Comparison of ENCODE assay signal across 9 cellular contexts in genomic region chr16:30005341-30006094, GRCh38. TPM values are rescaled to one million over a fixed set of nuclear protein-coding genes. Genes with fewer than 3 reads are reported as not detected.
DNase-seq lines count a peak whose midpoint lies in the region; TF ChIP-seq lines count a peak whose summit lies in the region.
"Had no signal": no experiment of that assay in that cellular context is flagged by ENCODE, and none has a peak within 500 bp of the region (broad histone marks: within the 10 kb centered on the region; RNA-seq: fewer than 3 reads in every experiment).

No MANE protein-coding gene starts in this region.

- peaks cover 0 to 1% (median 0%) of the 10 kb centered on the region in 6 donors for H3K9me3 Mint-ChIP-seq in immature natural killer cell
- H3K9me3 Mint-ChIP-seq in activated T-helper 1 cell treated with anti-CD3 and anti-CD28 coated beads, Interleukin-12 subunit alpha, Interleukin-12 subunit beta, Interleukin-2, Interleukin-4 antibody, amounts not matched to agents 30 ng/mL and 10 ng/mL and 1 ng/mL, durations not matched to agents 14 hours and 24 hours and 36 hours = no peaks in the 10 kb centered on the region
- H3K9me3 Mint-ChIP-seq: IgD-negative memory B cell had no signal

- H3K9me3 ChIP-seq in BE2C = no peaks in the 10 kb centered on the region
- H3K9me3 ChIP-seq in OCI-LY7 (ENCODE audit: low read length) = no peaks in the 10 kb centered on the region
- H3K9me3 ChIP-seq in stomach = no peaks in the 10 kb centered on the region

- in situ Hi-C loops in astrocyte of the cerebellum (cut with HindIII; ENCODE audit: low sequenced_read_pairs) = no loop called here

- H3K4me3 Mint-ChIP-seq in immature natural killer cell = no peak overlapping the region
- H3K4me3 Mint-ChIP-seq in activated T-helper 1 cell treated with anti-CD3 and anti-CD28 coated beads, Interleukin-12 subunit alpha, Interleukin-12 subunit beta, Interleukin-2, Interleukin-4 antibody, amounts not matched to agents 30 ng/mL and 10 ng/mL and 1 ng/mL, durations not matched to agents 14 hours and 24 hours and 36 hours = no peak overlapping the region
- H3K4me3 Mint-ChIP-seq: IgD-negative memory B cell had no signal

- intact Hi-C loops in OCI-LY7 (cut with micrococcal nuclease; ENCODE audit: unreplicated experiment) = no loop called here
- intact Hi-C loops in stomach (cut with DNase I; ENCODE audit: low total_unique reads) = no loop called here
- intact Hi-C loops in activated T-helper 1 cell treated with anti-CD3 and anti-CD28 coated beads, Interleukin-12 subunit alpha, Interleukin-12 subunit beta, Interleukin-2, Interleukin-4 antibody, amounts not matched to agents 30 ng/mL and 10 ng/mL and 1 ng/mL, durations not matched to agents 14 hours and 24 hours and 36 hours (cut with micrococcal nuclease) = loop anchor here (5.0 kb wide), 1 partner anchor 303 kb away; no protein-coding TSS in a partner anchor

- BruUV-seq in OCI-LY7 (replicated peaks; lab: Mats Ljungman, UMichigan) = no TSS peak

- no peaks in the 10 kb centered on the region for H3K9me2 ChIP-seq in OCI-LY7 (ENCODE audit: insufficient read depth, low read length)

- peak; percentile 73 for DNase-seq in BE2C
- peak; percentile 59 for DNase-seq in OCI-LY7 (ENCODE audit: low spot score)
- DNase-seq in astrocyte of the cerebellum (ENCODE audit: low read depth) = no peak
- DNase-seq in immature natural killer cell = peak; percentile 33 to 53 (median 35)
- peak; percentile 32 for DNase-seq in stomach
- no peak for DNase-seq in activated T-helper 1 cell treated with anti-CD3 and anti-CD28 coated beads, Interleukin-12 subunit alpha, Interleukin-12 subunit beta, Interleukin-2, Interleukin-4 antibody, amounts not matched to agents 30 ng/mL and 10 ng/mL and 1 ng/mL, durations not matched to agents 14 hours and 24 hours and 36 hours (ENCODE audit: low spot score)
- DNase-seq in NCI-H2107 (lab: John Stamatoyannopoulos, UW) = no peak

- H3K4me3 ChIP-seq in BE2C (ENCODE audit: low read depth, low read length) (peak overlapping the region; percentile 26; the same call in 1 of the 2 replicates), OCI-LY7 (ENCODE audit: low read depth, low read length, poor library complexity, severe bottlenecking) (no peak overlapping the region), astrocyte of the cerebellum (ENCODE audit: low read depth, low read length) (no peak overlapping the region), stomach (no peak overlapping the region)

- CTCF ChIA-PET in OCI-LY7 (lab: Charles Lee; ENCODE audit: unreplicated experiment) = no interaction called here

- TF ChIP-seq CTCF in BE2C (IDR thresholded peaks at IDR 0.05; ENCODE audit: low read depth, low read length) = peak; percentile 88
- peak; percentile 79 for TF ChIP-seq CTCF in GM12873 (IDR thresholded peaks at IDR 0.05; ENCODE audit: insufficient read depth, low read depth, low read length, missing control alignments)
- TF ChIP-seq CTCF in OCI-LY7 (conservative IDR thresholded peaks at IDR 0.05; ENCODE audit: low read length) = peak; percentile 82
- peak; percentile 93 for TF ChIP-seq CTCF in astrocyte of the cerebellum (IDR thresholded peaks at IDR 0.05; ENCODE audit: low read depth, low read length, missing control alignments)
- peak in 5 of 7 experiments; percentile 63 to 82 (median 78) for TF ChIP-seq CTCF in stomach (IDR thresholded peaks at IDR 0.05)

- H3K27me3 Mint-ChIP-seq in immature natural killer cell (ENCODE audit: low read depth in 3 of 3) = peaks cover 7 to 8% (median 7%) of the 10 kb centered on the region in 3 donors
- peaks cover 14% of the 10 kb centered on the region for H3K27me3 Mint-ChIP-seq in activated T-helper 1 cell treated with anti-CD3 and anti-CD28 coated beads, Interleukin-12 subunit alpha, Interleukin-12 subunit beta, Interleukin-2, Interleukin-4 antibody, amounts not matched to agents 30 ng/mL and 10 ng/mL and 1 ng/mL, durations not matched to agents 14 hours and 24 hours and 36 hours (ENCODE audit: insufficient read depth)

- POLR2A ChIA-PET in OCI-LY7 (lab: Charles Lee) = interaction anchor here (0.7 to 1.4 kb wide), 2 partner anchors 29 to 79 kb away, joined by 3 read pairs; partner anchors contain the start of gene KCTD13

- H2AFZ ChIP-seq in OCI-LY7 (ENCODE audit: low read length) = no peak overlapping the region

- H3K36me3 ChIP-seq in BE2C (peaks cover 4% of the 10 kb centered on the region; the same call in 1 of the 2 replicates), OCI-LY7 (ENCODE audit: insufficient read depth, low read length) (peaks cover 15% of the 10 kb centered on the region; the same call in 1 of the 2 replicates), stomach (peaks cover 0 to 37% (median 33%) of the 10 kb centered on the region in 4 donors)

- TF ChIP-seq POLR2A in stomach (IDR thresholded peaks at IDR 0.05) = no peak

- peaks cover 0 to 3% of the 10 kb centered on the region in 2 donors for H3K4me1 Mint-ChIP-seq in immature natural killer cell
- H3K4me1 Mint-ChIP-seq in activated T-helper 1 cell treated with anti-CD3 and anti-CD28 coated beads, Interleukin-12 subunit alpha, Interleukin-12 subunit beta, Interleukin-2, Interleukin-4 antibody, amounts not matched to agents 30 ng/mL and 10 ng/mL and 1 ng/mL, durations not matched to agents 14 hours and 24 hours and 36 hours (ENCODE audit: low read depth) = no peaks in the 10 kb centered on the region
- H3K4me1 Mint-ChIP-seq: IgD-negative memory B cell had no signal

- no peak overlapping the region for H3K27ac Mint-ChIP-seq in immature natural killer cell
- H3K27ac Mint-ChIP-seq in activated T-helper 1 cell treated with anti-CD3 and anti-CD28 coated beads, Interleukin-12 subunit alpha, Interleukin-12 subunit beta, Interleukin-2, Interleukin-4 antibody, amounts not matched to agents 30 ng/mL and 10 ng/mL and 1 ng/mL, durations not matched to agents 14 hours and 24 hours and 36 hours = no peak overlapping the region
- H3K27ac Mint-ChIP-seq: IgD-negative memory B cell had no signal

- WGBS in stomach, 5 donors = 47 to 61% (median 55%) methylated on average over 12 to 35 of the region's 35 CpGs

- no peak for TF ChIP-seq EP300 in stomach (IDR thresholded peaks at IDR 0.05)

- no peak overlapping the region for H3K27ac ChIP-seq in OCI-LY7 (ENCODE audit: low read depth, low read length, poor library complexity, severe bottlenecking)
- H3K27ac ChIP-seq in stomach = no peak overlapping the region

- peaks cover 3% of the 10 kb centered on the region; the same call in 1 of the 2 replicates for H3K4me1 ChIP-seq in BE2C
- H3K4me1 ChIP-seq in OCI-LY7 (ENCODE audit: insufficient read depth, low read length, poor library complexity, severe bottlenecking) = no peaks in the 10 kb centered on the region
- H3K4me1 ChIP-seq in stomach = peaks cover 11 to 29% (median 26%) of the 10 kb centered on the region in 4 donors

- H3K27me3 ChIP-seq in BE2C = no peaks in the 10 kb centered on the region
- H3K27me3 ChIP-seq in stomach = peaks cover 13 to 32% (median 16%) of the 10 kb centered on the region in 3 donors

- peaks cover 0 to 8% (median 0%) of the 10 kb centered on the region in 3 donors for H3K36me3 Mint-ChIP-seq in immature natural killer cell
- peaks cover 12% of the 10 kb centered on the region for H3K36me3 Mint-ChIP-seq in activated T-helper 1 cell treated with anti-CD3 and anti-CD28 coated beads, Interleukin-12 subunit alpha, Interleukin-12 subunit beta, Interleukin-2, Interleukin-4 antibody, amounts not matched to agents 30 ng/mL and 10 ng/mL and 1 ng/mL, durations not matched to agents 14 hours and 24 hours and 36 hours (ENCODE audit: low read depth)

- no peak overlapping the region for H3K4me2 ChIP-seq in OCI-LY7 (ENCODE audit: low read length)

- H4K20me1 ChIP-seq in OCI-LY7 (ENCODE audit: insufficient read depth, low read length) = no peaks in the 10 kb centered on the region

- H3K79me2 ChIP-seq in OCI-LY7 (ENCODE audit: insufficient read depth, low read depth, low read length) = no peaks in the 10 kb centered on the region

RNA-seq across cellular contexts. Expression of gene DOC2A, which starts 5.3 kb away (rescaled TPM):
- polyA plus RNA-seq in BE2C (2012; ENCODE audit: insufficient read depth, insufficient read length, low read depth) = 22.3 TPM
- not detected in 2 replicates for total RNA-seq in OCI-LY7 (2014; rRNA removed; shearing (Covaris generic))
- 0.31 and 0.91 TPM in 2 replicates for total RNA-seq in OCI-LY7 (2022)
- not detected for polyA plus RNA-seq in immature natural killer cell
- 10 to 100 TPM in 1 of 5 donors, under 1 TPM in 1, not detected in 3; 0.72 to 20.9 TPM for total RNA-seq in stomach
- 1 to 10 TPM in 1 of 3 donors, under 1 TPM in 1, not detected in 1; 0.75 to 2.8 TPM for polyA plus RNA-seq in stomach
- 2.0 and 2.3 TPM in 2 replicates for total RNA-seq in activated T-helper 1 cell treated with anti-CD3 and anti-CD28 coated beads, Interleukin-12 subunit alpha, Interleukin-12 subunit beta, Interleukin-2, Interleukin-4 antibody, amounts not matched to agents 30 ng/mL and 10 ng/mL and 1 ng/mL, durations not matched to agents 14 hours and 24 hours and 36 hours
- polyA plus RNA-seq: IgD-negative memory B cell had no signal

RNA-seq across cellular contexts. Expression of gene INO80E, which starts 9.5 kb away (rescaled TPM):
- polyA plus RNA-seq in BE2C (2012; ENCODE audit: insufficient read depth, insufficient read length, low read depth) = 302 TPM
- total RNA-seq in OCI-LY7 (2014; rRNA removed; shearing (Covaris generic)) = 88.0 and 94.7 TPM in 2 replicates
- total RNA-seq in OCI-LY7 (2022) = 129 and 140 TPM in 2 replicates
- polyA plus RNA-seq in immature natural killer cell = 1 to 10 TPM; 7.4 to 7.9 (median 7.7) TPM
- 100 to 1,000 TPM in 1 of 5 donors, 10 to 100 TPM in 3, 1 to 10 TPM in 1; 3.5 to 319 (median 18.2) TPM for total RNA-seq in stomach
- polyA plus RNA-seq in stomach = 100 to 1,000 TPM in 1 of 3 donors, 10 to 100 TPM in 2; 45.7 to 109 (median 59.0) TPM
- 128 and 137 TPM in 2 replicates for total RNA-seq in activated T-helper 1 cell treated with anti-CD3 and anti-CD28 coated beads, Interleukin-12 subunit alpha, Interleukin-12 subunit beta, Interleukin-2, Interleukin-4 antibody, amounts not matched to agents 30 ng/mL and 10 ng/mL and 1 ng/mL, durations not matched to agents 14 hours and 24 hours and 36 hours

RNA-seq across cellular contexts. Expression of gene HIRIP3, which starts 10.1 kb away (rescaled TPM):
- polyA plus RNA-seq in BE2C (2012; ENCODE audit: insufficient read depth, insufficient read length, low read depth) = 58.7 TPM
- total RNA-seq in OCI-LY7 (2014; rRNA removed; shearing (Covaris generic)) = 54.4 and 60.4 TPM in 2 replicates
- total RNA-seq in OCI-LY7 (2022) (43.2 and 52.3 TPM in 2 replicates), stomach (10 to 100 TPM in 1 of 5 donors, 1 to 10 TPM in 4; 1.8 to 13.4 (median 5.1) TPM)
- polyA plus RNA-seq in immature natural killer cell (10 to 100 TPM; 14.1 to 23.5 (median 18.9) TPM), stomach (10 to 100 TPM; 13.6 to 14.8 (median 13.7) TPM)
- 48.8 and 50.1 TPM in 2 replicates for total RNA-seq in activated T-helper 1 cell treated with anti-CD3 and anti-CD28 coated beads, Interleukin-12 subunit alpha, Interleukin-12 subunit beta, Interleukin-2, Interleukin-4 antibody, amounts not matched to agents 30 ng/mL and 10 ng/mL and 1 ng/mL, durations not matched to agents 14 hours and 24 hours and 36 hours

RNA-seq across cellular contexts. Expression of gene C16orf92, which starts 17.5 kb away (rescaled TPM):
- 4.3 TPM for polyA plus RNA-seq in BE2C (2012; ENCODE audit: insufficient read depth, insufficient read length, low read depth)
- total RNA-seq in OCI-LY7 (2014; rRNA removed; shearing (Covaris generic)) = not detected in 2 replicates
- not detected in 2 replicates for total RNA-seq in OCI-LY7 (2022)
- polyA plus RNA-seq in immature natural killer cell = not detected
- total RNA-seq in stomach = not detected
- not detected for polyA plus RNA-seq in stomach
- not detected in 2 replicates for total RNA-seq in activated T-helper 1 cell treated with anti-CD3 and anti-CD28 coated beads, Interleukin-12 subunit alpha, Interleukin-12 subunit beta, Interleukin-2, Interleukin-4 antibody, amounts not matched to agents 30 ng/mL and 10 ng/mL and 1 ng/mL, durations not matched to agents 14 hours and 24 hours and 36 hours
- polyA plus RNA-seq: IgD-negative memory B cell had no signal

RNA-seq across cellular contexts. Expression of gene TLCD3B, which starts 25.6 kb away (rescaled TPM):
- 196 TPM for polyA plus RNA-seq in BE2C (2012; ENCODE audit: insufficient read depth, insufficient read length, low read depth)
- 2.6 and 4.3 TPM in 2 replicates for total RNA-seq in OCI-LY7 (2014; rRNA removed; shearing (Covaris generic))
- total RNA-seq in OCI-LY7 (2022) (17.6 and 21.3 TPM in 2 replicates), stomach (under 1 TPM in 1 of 5 donors, not detected in 4; 0.92 TPM)
- polyA plus RNA-seq in immature natural killer cell (not detected), stomach (under 1 TPM in 1 of 3 donors, not detected in 2; 0.18 TPM)
- total RNA-seq in activated T-helper 1 cell treated with anti-CD3 and anti-CD28 coated beads, Interleukin-12 subunit alpha, Interleukin-12 subunit beta, Interleukin-2, Interleukin-4 antibody, amounts not matched to agents 30 ng/mL and 10 ng/mL and 1 ng/mL, durations not matched to agents 14 hours and 24 hours and 36 hours = 1.6 and 1.9 TPM in 2 replicates
- polyA plus RNA-seq: IgD-negative memory B cell had no signal

Comparison
In these comparisons a context has a peak if more than half of its experiments do, and no peak if none do; other contexts are left out.
1. DNase-seq: peak in BE2C (single experiment), OCI-LY7 (single experiment), immature natural killer cell (3 of 3) and stomach (single experiment); none in astrocyte of the cerebellum (single experiment), activated T-helper 1 cell treated with anti-CD3 and anti-CD28 coated beads, Interleukin-12 subunit alpha, Interleukin-12 subunit beta, Interleukin-2, Interleukin-4 antibody, amounts not matched to agents 30 ng/mL and 10 ng/mL and 1 ng/mL, durations not matched to agents 14 hours and 24 hours and 36 hours (single experiment) and NCI-H2107 (single experiment).
2. Peak in every context shown above with its lines, with median percentiles within 50 percentile points of each other: CTCF ChIP-seq.